1 cellular context compared by ENCODE assay signal in the genomic region with DNA sequence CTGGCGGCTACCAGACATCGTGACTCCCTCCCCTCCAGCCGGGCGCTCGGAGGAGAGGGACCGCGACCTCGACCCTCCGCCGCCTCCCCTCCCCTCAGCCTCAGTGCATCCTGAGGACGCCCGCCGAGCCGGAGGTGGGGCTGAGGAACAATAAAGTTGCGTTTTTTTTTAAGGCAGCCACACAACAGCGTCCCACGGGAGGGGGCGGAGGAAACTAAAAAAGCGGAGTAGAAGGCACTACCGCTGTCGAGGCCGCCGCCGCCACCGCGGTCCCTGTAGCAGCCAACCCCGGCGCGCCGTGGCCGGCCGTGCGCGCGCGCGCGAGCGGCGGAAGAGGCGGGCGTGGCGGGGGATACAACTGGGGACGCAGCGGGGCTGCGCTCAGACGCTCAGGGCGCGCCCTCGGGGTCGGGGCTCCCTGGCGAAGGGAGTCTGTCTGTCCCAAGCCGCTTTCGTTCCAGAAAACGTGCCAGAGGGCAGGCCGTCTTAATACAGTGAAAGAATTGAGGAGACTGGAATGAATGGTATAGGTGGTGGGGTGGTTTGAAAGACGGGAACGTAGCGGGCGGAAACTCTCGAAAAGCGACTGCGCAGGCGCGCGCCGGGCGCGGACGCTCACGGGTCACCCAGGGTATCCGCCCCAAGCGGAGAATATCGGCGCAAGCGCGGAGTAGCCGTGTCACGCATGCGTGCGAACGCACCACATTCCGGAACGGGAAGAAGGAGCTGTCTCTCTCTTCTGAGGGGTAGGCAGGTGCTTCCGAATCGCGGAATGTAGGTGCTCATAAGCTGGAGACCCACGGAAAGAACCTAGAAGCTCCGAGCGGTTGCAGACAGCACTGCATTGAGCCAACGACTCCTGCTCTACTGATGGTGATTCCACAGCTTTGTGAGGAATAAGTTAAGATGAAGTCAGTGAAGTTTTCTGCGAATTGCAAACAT.
TF ChIP-seq lines count a peak whose summit lies in the region.

TSS of gene COP1 (minus strand) at position 326 of the 942 bp plus-strand sequence. CDS start at position 18, 308 bp downstream.

TF ChIP-seq in K562, 482 proteins besides CTCF, POLR2A, EP300 and RAD21 (continued from another document and continues in another):
- TF ChIP-seq HINFP (tag; conservative IDR thresholded peaks at IDR 0.05; ENCODE audit: low read depth) (peak; percentile 69; the same call in 1 of the 2 replicates), PHF21A (IDR thresholded peaks at IDR 0.05; ENCODE audit: borderline replicate concordance, low read depth) (no peak), TRIM28 (IDR thresholded peaks at IDR 0.05) (no peak), PATZ1 (CRISPR knock-in tag; IDR thresholded peaks at IDR 0.05; ENCODE audit: borderline replicate concordance) (no peak), ETS2 (tag; IDR thresholded peaks at IDR 0.05; ENCODE audit: borderline replicate concordance, poor library complexity, severe bottlenecking) (peak; percentile 15), XRCC4 (IDR thresholded peaks at IDR 0.05; ENCODE audit: extremely low read depth, insufficient read depth, insufficient read length) (no peak), ZEB2 (IDR thresholded peaks at IDR 0.05) (peak; percentile 37; the same call in 1 of the 2 replicates), CLOCK (CRISPR knock-in tag; IDR thresholded peaks at IDR 0.05; ENCODE audit: borderline replicate concordance) (no peak), STAT5A (IDR thresholded peaks at IDR 0.05; ENCODE audit: borderline replicate concordance, low read length) (no peak), SRF (CRISPR knock-in tag; IDR thresholded peaks at IDR 0.05) (0 out of 4 replicates have a peak, but pooled peaks have one; percentile 22 to 44), KDM5B (IDR thresholded peaks at IDR 0.05; ENCODE audit: insufficient replicate concordance, low read depth, low read length) (peak; percentile 99), MEF2D (tag; conservative IDR thresholded peaks at IDR 0.05; ENCODE audit: low read depth) (no peak), NKRF (IDR thresholded peaks at IDR 0.05; ENCODE audit: borderline replicate concordance) (peak; percentile 22; the same call in 1 of the 2 replicates), TEAD4 (IDR thresholded peaks at IDR 0.05; ENCODE audit: low read length) (peak; percentile 80), TEAD4 (CRISPR knock-in tag; IDR thresholded peaks at IDR 0.05; ENCODE audit: borderline replicate concordance) (no peak), E2F3 (CRISPR knock-in tag; IDR thresholded peaks at IDR 0.05) (no peak; the same call in 1 of the 2 replicates), SLC30A9 (CRISPR knock-in tag; IDR thresholded peaks at IDR 0.05) (no peak), COPS2 (conservative IDR thresholded peaks at IDR 0.05) (no peak), ZNF717 (CRISPR knock-in tag; IDR thresholded peaks at IDR 0.05) (no peak), ELF1 (tag; IDR thresholded peaks at IDR 0.05) (peak; percentile 72), KLF16 (IDR thresholded peaks at IDR 0.05) (no peak), HNRNPUL1 (IDR thresholded peaks at IDR 0.05; ENCODE audit: low read length) (no peak), ZNF644 (tag; IDR thresholded peaks at IDR 0.05; ENCODE audit: low read depth) (no peak), STAT6 (CRISPR knock-in tag; IDR thresholded peaks at IDR 0.05) (no peak), NR2F6 (CRISPR knock-in tag; IDR thresholded peaks at IDR 0.05) (peak; percentile 38; the same call in 1 of the 2 replicates), TAF1 (IDR thresholded peaks at IDR 0.05; ENCODE audit: control insufficient read depth, extremely low read depth, insufficient read depth, low read length, severe bottlenecking) (peak; percentile 82), ATF7 (IDR thresholded peaks at IDR 0.05) (peak; percentile 74; the same call in 1 of the 2 replicates), MTA1 (IDR thresholded peaks at IDR 0.05; ENCODE audit: borderline replicate concordance) (no peak), DNMT1 (IDR thresholded peaks at IDR 0.05) (no peak), RFX1 (IDR thresholded peaks at IDR 0.05) (peak; percentile 73), CBX2 (IDR thresholded peaks at IDR 0.05; ENCODE audit: insufficient read depth, low read length, poor library complexity, severe bottlenecking) (no peak), GTF2A2 (tag; IDR thresholded peaks at IDR 0.05) (0 out of 2 replicates have a peak, but pooled peaks have one; percentile 43), SMAD1 (IDR thresholded peaks at IDR 0.05; ENCODE audit: low read depth, low read length, partially characterized antibody) (no peak), NR2C1 (IDR thresholded peaks at IDR 0.05) (no peak), NR2C1 (tag; IDR thresholded peaks at IDR 0.05) (peak; percentile 22; the same call in 1 of the 2 replicates), HDAC2 (IDR thresholded peaks at IDR 0.05) (no peak), CC2D1A (IDR thresholded peaks at IDR 0.05) (no peak), SIN3B (IDR thresholded peaks at IDR 0.05; ENCODE audit: low read depth) (peak; percentile 69)
- TF ChIP-seq, protein P1, sequence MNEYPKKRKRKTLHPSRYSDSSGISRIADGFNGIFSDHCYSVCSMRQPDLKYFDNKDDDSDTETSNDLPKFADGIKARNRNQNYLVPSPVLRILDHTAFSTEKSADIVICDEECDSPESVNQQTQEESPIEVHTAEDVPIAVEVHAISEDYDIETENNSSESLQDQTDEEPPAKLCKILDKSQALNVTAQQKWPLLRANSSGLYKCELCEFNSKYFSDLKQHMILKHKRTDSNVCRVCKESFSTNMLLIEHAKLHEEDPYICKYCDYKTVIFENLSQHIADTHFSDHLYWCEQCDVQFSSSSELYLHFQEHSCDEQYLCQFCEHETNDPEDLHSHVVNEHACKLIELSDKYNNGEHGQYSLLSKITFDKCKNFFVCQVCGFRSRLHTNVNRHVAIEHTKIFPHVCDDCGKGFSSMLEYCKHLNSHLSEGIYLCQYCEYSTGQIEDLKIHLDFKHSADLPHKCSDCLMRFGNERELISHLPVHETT (CRISPR knock-in tag; conservative IDR thresholded peaks at IDR 0.05 in 1 of 2, IDR thresholded peaks at IDR 0.05 in 1 of 2): peak in 1 of 2 experiments; percentile 89; a peak in 2 of 4 replicates
- TF ChIP-seq, protein P2, sequence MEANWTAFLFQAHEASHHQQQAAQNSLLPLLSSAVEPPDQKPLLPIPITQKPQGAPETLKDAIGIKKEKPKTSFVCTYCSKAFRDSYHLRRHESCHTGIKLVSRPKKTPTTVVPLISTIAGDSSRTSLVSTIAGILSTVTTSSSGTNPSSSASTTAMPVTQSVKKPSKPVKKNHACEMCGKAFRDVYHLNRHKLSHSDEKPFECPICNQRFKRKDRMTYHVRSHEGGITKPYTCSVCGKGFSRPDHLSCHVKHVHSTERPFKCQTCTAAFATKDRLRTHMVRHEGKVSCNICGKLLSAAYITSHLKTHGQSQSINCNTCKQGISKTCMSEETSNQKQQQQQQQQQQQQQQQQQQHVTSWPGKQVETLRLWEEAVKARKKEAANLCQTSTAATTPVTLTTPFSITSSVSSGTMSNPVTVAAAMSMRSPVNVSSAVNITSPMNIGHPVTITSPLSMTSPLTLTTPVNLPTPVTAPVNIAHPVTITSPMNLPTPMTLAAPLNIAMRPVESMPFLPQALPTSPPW (CRISPR knock-in tag; IDR thresholded peaks at IDR 0.05): peak; percentile 84
- TF ChIP-seq, protein P3, sequence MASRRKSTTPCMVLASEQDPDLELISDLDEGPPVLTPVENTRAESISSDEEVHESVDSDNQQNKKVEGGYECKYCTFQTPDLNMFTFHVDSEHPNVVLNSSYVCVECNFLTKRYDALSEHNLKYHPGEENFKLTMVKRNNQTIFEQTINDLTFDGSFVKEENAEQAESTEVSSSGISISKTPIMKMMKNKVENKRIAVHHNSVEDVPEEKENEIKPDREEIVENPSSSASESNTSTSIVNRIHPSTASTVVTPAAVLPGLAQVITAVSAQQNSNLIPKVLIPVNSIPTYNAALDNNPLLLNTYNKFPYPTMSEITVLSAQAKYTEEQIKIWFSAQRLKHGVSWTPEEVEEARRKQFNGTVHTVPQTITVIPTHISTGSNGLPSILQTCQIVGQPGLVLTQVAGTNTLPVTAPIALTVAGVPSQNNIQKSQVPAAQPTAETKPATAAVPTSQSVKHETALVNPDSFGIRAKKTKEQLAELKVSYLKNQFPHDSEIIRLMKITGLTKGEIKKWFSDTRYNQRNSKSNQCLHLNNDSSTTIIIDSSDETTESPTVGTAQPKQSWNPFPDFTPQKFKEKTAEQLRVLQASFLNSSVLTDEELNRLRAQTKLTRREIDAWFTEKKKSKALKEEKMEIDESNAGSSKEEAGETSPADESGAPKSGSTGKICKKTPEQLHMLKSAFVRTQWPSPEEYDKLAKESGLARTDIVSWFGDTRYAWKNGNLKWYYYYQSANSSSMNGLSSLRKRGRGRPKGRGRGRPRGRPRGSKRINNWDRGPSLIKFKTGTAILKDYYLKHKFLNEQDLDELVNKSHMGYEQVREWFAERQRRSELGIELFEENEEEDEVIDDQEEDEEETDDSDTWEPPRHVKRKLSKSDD (conservative IDR thresholded peaks at IDR 0.05; ENCODE audit: low read length): 0 out of 2 replicates have a peak, but pooled peaks have one; percentile 41
